8 cellular contexts compared by ENCODE assay signal in genomic region chr2:24382363-24383021, GRCh38. TPM values are rescaled to one million over a fixed set of nuclear protein-coding genes. Genes with fewer than 3 reads are reported as not detected.
DNase-seq lines count a peak whose midpoint lies in the region; ATAC-seq lines count a peak whose summit lies in the region.

No MANE protein-coding gene starts in this region.

- DNase-seq in A172 (ENCODE audit: low spot score): peak; percentile 61
- peak; percentile 87 for DNase-seq in NAMALWA (ENCODE audit: low spot score)
- peak; percentile 55 for DNase-seq in SKM-1 treated with dmso at 0.1 percent for 144 hours (lab: John Stamatoyannopoulos, UW; ENCODE audit: unreplicated experiment)
- peak; percentile 53 for DNase-seq in activated naive CD8-positive, alpha-beta T cell treated with anti-CD3 and anti-CD28 coated beads, Interleukin-2, amount 50 U/mL, for 24 hours
- peak; percentile 41 for DNase-seq in left cardiac atrium
- peak; percentile 67 for DNase-seq in retina

- H3K27me3 Mint-ChIP-seq in activated naive CD8-positive, alpha-beta T cell treated with anti-CD3 and anti-CD28 coated beads, Interleukin-2, amount 50 U/mL, for 24 hours: no peaks in the 10 kb centered on the region

- no peaks in the 10 kb centered on the region for H3K9me3 Mint-ChIP-seq in activated naive CD8-positive, alpha-beta T cell treated with anti-CD3 and anti-CD28 coated beads, Interleukin-2, amount 50 U/mL, for 24 hours

- intact Hi-C loops in left cardiac atrium (cut with DNase I): loop anchor here (5.0 to 10.0 kb wide), 2 partner anchors 148 to 155 kb away; no protein-coding TSS in a partner anchor

- H3K4me1 Mint-ChIP-seq in activated naive CD8-positive, alpha-beta T cell treated with anti-CD3 and anti-CD28 coated beads, Interleukin-2, amount 50 U/mL, for 24 hours: no peaks in the 10 kb centered on the region

- ATAC-seq in GM18511 (IDR thresholded peaks at IDR 0.05; ENCODE audit: unreplicated experiment): peak; percentile 72
- ATAC-seq in activated naive CD8-positive, alpha-beta T cell treated with anti-CD3 and anti-CD28 coated beads, Interleukin-2, amount 50 U/mL, for 24 hours: peak; percentile 80
- peak; percentile 90 to 94 for ATAC-seq in left cardiac atrium
- no peak for ATAC-seq in HG02970 (IDR thresholded peaks at IDR 0.05; ENCODE audit: low FRiP score, unreplicated experiment)

- H3K36me3 Mint-ChIP-seq in activated naive CD8-positive, alpha-beta T cell treated with anti-CD3 and anti-CD28 coated beads, Interleukin-2, amount 50 U/mL, for 24 hours (ENCODE audit: low read depth): no peaks in the 10 kb centered on the region

- no peak overlapping the region for H3K27ac Mint-ChIP-seq in activated naive CD8-positive, alpha-beta T cell treated with anti-CD3 and anti-CD28 coated beads, Interleukin-2, amount 50 U/mL, for 24 hours

- H3K4me3 Mint-ChIP-seq in activated naive CD8-positive, alpha-beta T cell treated with anti-CD3 and anti-CD28 coated beads, Interleukin-2, amount 50 U/mL, for 24 hours: no peak overlapping the region

RNA-seq across cellular contexts. Expression of gene ITSN2, which starts 22.2 kb away (rescaled TPM):
- total RNA-seq in A172 (2014; rRNA removed; shearing (Covaris generic)): 37.7 and 48.9 TPM in 2 replicates
- total RNA-seq in left cardiac atrium: 10 to 100 TPM; 35.8 to 41.1 TPM
